Comparison of ENCODE assay signal across 21 cellular contexts in the genomic region with DNA sequence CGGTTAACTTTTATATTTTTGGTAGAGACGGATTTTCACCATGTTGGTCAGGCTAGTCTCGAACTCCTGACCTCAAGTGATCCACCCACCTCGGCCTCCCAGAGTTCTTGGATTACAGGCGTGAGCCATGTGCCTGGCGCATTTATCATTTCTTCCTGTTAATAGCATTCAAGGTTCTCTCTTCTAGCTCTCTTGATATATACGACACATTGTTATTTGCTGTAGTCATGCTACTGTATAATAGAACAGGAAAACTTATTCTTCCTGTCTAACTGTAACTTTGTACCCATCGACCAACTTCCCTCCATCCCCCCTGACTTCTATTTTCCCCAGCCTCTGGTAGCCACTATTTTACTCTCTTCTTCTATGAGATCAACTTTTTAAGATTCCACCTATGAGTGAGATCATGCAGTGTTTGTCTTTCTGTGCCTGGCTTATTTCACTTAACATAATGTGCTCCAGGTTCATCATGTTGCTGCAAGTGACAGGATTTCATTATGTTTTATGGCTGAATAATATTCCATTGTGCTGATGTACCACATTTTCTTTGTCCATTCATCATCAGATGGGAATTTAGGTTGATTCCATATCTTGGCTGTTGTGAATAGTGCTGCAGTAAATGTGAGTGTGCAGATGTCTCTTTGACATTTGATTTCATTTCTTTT.
"Had no signal": no experiment of that assay in that cellular context is flagged by ENCODE, and none has a peak within 500 bp of the region (broad histone marks: within the 10 kb centered on the region; RNA-seq: fewer than 3 reads in every experiment).

No MANE protein-coding gene starts in this region.

- H3K36me3 Mint-ChIP-seq: activated naive CD8-positive, alpha-beta T cell treated with anti-CD3 and anti-CD28 coated beads for 36 hours had no signal

- ATAC-seq: activated CD8-positive, alpha-beta T cell treated with anti-CD3 and anti-CD28 coated beads for 36 hours; activated T-helper 17 cell treated with anti-CD3 and anti-CD28 coated beads, Interleukin-2, amount 50 U/mL, for 72 hours; heart left ventricle had no signal

- H3K9me3 Mint-ChIP-seq: activated B cell treated with CpG ODN at 0.5 μM for 24 hours; activated CD8-positive, alpha-beta T cell treated with anti-CD3 and anti-CD28 coated beads for 36 hours; activated naive CD8-positive, alpha-beta T cell treated with anti-CD3 and anti-CD28 coated beads for 36 hours; activated T-helper 17 cell treated with anti-CD3 and anti-CD28 coated beads, Interleukin-2, amount 50 U/mL, for 72 hours; memory B cell had no signal

- H3K9me3 ChIP-seq: heart left ventricle, neutrophil, thyroid gland had no signal

- H3K4me3 Mint-ChIP-seq: activated B cell treated with CpG ODN at 0.5 μM for 24 hours; activated CD8-positive, alpha-beta T cell treated with anti-CD3 and anti-CD28 coated beads for 36 hours; activated naive CD8-positive, alpha-beta T cell treated with anti-CD3 and anti-CD28 coated beads for 36 hours; activated T-helper 17 cell treated with anti-CD3 and anti-CD28 coated beads, Interleukin-2, amount 50 U/mL, for 72 hours; memory B cell had no signal

- DNase-seq: activated B cell treated with CpG ODN at 0.5 μM for 24 hours; activated CD4-positive, alpha-beta T cell treated with anti-CD3 and anti-CD28 coated beads for 4 hours; activated CD8-positive, alpha-beta T cell treated with anti-CD3 and anti-CD28 coated beads for 36 hours; activated naive CD4-positive, alpha-beta T cell; activated naive CD8-positive, alpha-beta T cell treated with anti-CD3 and anti-CD28 coated beads for 36 hours; activated T-cell treated with anti-CD3 and anti-CD28 coated beads, Interleukin-2, amount 50 U/mL, for 1 hour; amniotic stem cell; dorsolateral prefrontal cortex; heart left ventricle; retina; stimulated activated CD4-positive, alpha-beta T cell treated with anti-CD3 and anti-CD28 coated beads, Interleukin-12 subunit alpha, Interleukin-12 subunit beta, amount 100 ng/mL, for 4 hours; stimulated activated CD4-positive, alpha-beta T cell treated with anti-CD3 and anti-CD28 coated beads, Interleukin-1b, Interleukin-23, amount 100 ng/mL, for 48 hours; stimulated activated CD8-positive, alpha-beta memory T cell treated with anti-CD3 and anti-CD28 coated beads, Interleukin-4, amount 100 ng/mL, for 48 hours; stimulated activated naive CD4-positive, alpha-beta T cell treated with Interleukin-2 at 50 U/mL for 16 hours; thyroid gland had no signal

- H3K27me3 Mint-ChIP-seq: activated B cell treated with CpG ODN at 0.5 μM for 24 hours; activated CD8-positive, alpha-beta T cell treated with anti-CD3 and anti-CD28 coated beads for 36 hours; activated naive CD8-positive, alpha-beta T cell treated with anti-CD3 and anti-CD28 coated beads for 36 hours; activated T-helper 17 cell treated with anti-CD3 and anti-CD28 coated beads, Interleukin-2, amount 50 U/mL, for 72 hours; memory B cell had no signal

- H3K27me3 ChIP-seq: dorsolateral prefrontal cortex, heart left ventricle, neutrophil, thyroid gland had no signal

- H3K9ac ChIP-seq: parathyroid adenoma had no signal

- H2AFZ ChIP-seq: parathyroid adenoma had no signal

- H3K27ac ChIP-seq: dorsolateral prefrontal cortex, epithelial cell of prostate, neutrophil, parathyroid adenoma, thyroid gland had no signal

- H3K36me3 ChIP-seq: heart left ventricle, neutrophil, thyroid gland had no signal

- H3K27ac Mint-ChIP-seq: activated B cell treated with CpG ODN at 0.5 μM for 24 hours; activated CD8-positive, alpha-beta T cell treated with anti-CD3 and anti-CD28 coated beads for 36 hours; activated naive CD8-positive, alpha-beta T cell treated with anti-CD3 and anti-CD28 coated beads for 36 hours; activated T-helper 17 cell treated with anti-CD3 and anti-CD28 coated beads, Interleukin-2, amount 50 U/mL, for 72 hours; memory B cell had no signal

- H3K4me3 ChIP-seq: dorsolateral prefrontal cortex, heart left ventricle, thyroid gland had no signal

- FAIRE-seq: frontal cortex had no signal
